ENCODE assay signal across 8 cellular contexts in the genomic region with DNA sequence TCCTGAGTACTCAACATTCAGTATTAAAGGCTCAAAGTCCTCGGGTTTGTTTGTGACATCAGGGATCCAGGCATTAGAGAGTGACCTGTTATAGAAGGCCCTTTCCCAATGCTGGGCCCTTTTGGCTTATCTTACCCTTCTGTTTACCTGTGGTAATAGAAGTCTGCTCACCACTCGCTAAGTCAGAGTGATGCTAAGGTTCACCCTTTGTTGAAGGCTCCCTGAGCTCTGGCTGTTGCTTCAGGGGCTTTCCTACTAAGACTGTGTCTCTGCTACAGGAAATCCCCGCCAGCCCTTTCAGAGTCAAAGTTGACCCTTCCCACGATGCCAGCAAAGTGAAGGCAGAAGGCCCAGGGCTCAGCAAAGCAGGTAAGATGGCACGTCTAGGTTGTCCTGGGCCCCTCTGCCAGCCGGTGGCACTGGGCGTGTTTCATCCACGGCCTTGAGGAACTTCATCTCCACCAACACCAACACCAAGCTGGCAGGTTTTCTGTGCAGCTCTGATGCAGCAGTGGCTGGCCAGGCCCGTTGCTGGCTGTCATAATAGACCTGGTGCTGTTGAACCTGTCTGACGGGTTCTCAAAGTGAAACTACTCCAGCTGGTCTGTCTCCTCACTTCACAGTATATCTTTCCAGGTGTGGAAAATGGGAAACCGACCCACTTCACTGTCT.
DNase-seq lines count a peak whose midpoint lies in the region; ATAC-seq and TF ChIP-seq lines count a peak whose summit lies in the region.

No MANE protein-coding gene starts in this region.

- H3K79me2 ChIP-seq in OCI-LY1 (ENCODE audit: insufficient read depth, low read length): no peaks in the 10 kb centered on the region

- H3K4me2 ChIP-seq in OCI-LY1 (ENCODE audit: low read length): peak overlapping the region; percentile 47; the same call in 1 of the 2 replicates

- peak overlapping the region; percentile 13; the same call in 1 of the 2 replicates for H3K9ac ChIP-seq in OCI-LY1 (ENCODE audit: low read length)

- no peaks in the 10 kb centered on the region for H3F3A ChIP-seq in OCI-LY1 (ENCODE audit: insufficient read depth, low read length)

- H3K36me3 ChIP-seq in OCI-LY1 (ENCODE audit: insufficient read depth, low read length): peaks cover 32% of the 10 kb centered on the region; the same call in 1 of the 2 replicates

- no peak for TF ChIP-seq CTCF in OCI-LY1 (IDR thresholded peaks at IDR 0.05; ENCODE audit: low read length)

- peak overlapping the region; percentile 15 for H3K4me3 ChIP-seq in OCI-LY1 (ENCODE audit: low read depth, low read length, poor library complexity, severe bottlenecking)

- H3K4me1 ChIP-seq in OCI-LY1 (ENCODE audit: insufficient read depth, low read length, severe bottlenecking): peaks cover 39% of the 10 kb centered on the region

- H3K27ac ChIP-seq in OCI-LY1 (ENCODE audit: low read depth, low read length, poor library complexity, severe bottlenecking): peak overlapping the region; percentile 63

- ATAC-seq in HG02623 (IDR thresholded peaks at IDR 0.05; ENCODE audit: unreplicated experiment): peak; percentile 56

- no peaks in the 10 kb centered on the region for H3K9me3 ChIP-seq in OCI-LY1 (ENCODE audit: low read length)

- H4K20me1 ChIP-seq in OCI-LY1 (ENCODE audit: insufficient read depth, low read length): no peaks in the 10 kb centered on the region

- H3K27me3 ChIP-seq in OCI-LY1 (ENCODE audit: insufficient read depth, low read length): no peaks in the 10 kb centered on the region

- H3K9me2 ChIP-seq in OCI-LY1 (ENCODE audit: low read depth, low read length): no peaks in the 10 kb centered on the region

- peak overlapping the region; percentile 71; the same call in 1 of the 2 replicates for H2AFZ ChIP-seq in OCI-LY1 (ENCODE audit: low read length)

- DNase-seq in ELF-1 (ENCODE audit: low read depth, low spot score) (peak; percentile 77), mucosa of gallbladder (ENCODE audit: low spot score) (peak; percentile 87), NCI-H146 (lab: John Stamatoyannopoulos, UW) (no peak), NCI-H2107 (lab: John Stamatoyannopoulos, UW) (no peak), MV-4-11 (lab: John Stamatoyannopoulos, UW) (no peak)
- DNase-seq in activated CD4-positive, alpha-beta T cell treated with anti-CD3 and anti-CD28 coated beads, Interleukin-2, amount 50 U/mL, for 4 hours: no peak

Comparison
In these comparisons a context has a peak if more than half of its experiments do, and no peak if none do; other contexts are left out.
1. DNase-seq: peak in ELF-1 (single experiment) and mucosa of gallbladder (single experiment); none in NCI-H146 (single experiment), activated CD4-positive, alpha-beta T cell treated with anti-CD3 and anti-CD28 coated beads, Interleukin-2, amount 50 U/mL, for 4 hours (0 of 2), NCI-H2107 (single experiment) and MV-4-11 (single experiment).